In genomic region chr5:90233496-90233895, GRCh38 we compare ENCODE assay signal across 25 cellular contexts.
DNase-seq lines count a peak whose midpoint lies in the region; ATAC-seq and TF ChIP-seq lines count a peak whose summit lies in the region.
"Had no signal": no experiment of that assay in that cellular context is flagged by ENCODE, and none has a peak within 500 bp of the region (broad histone marks: within the 10 kb centered on the region; RNA-seq: fewer than 3 reads in every experiment).

No MANE protein-coding gene starts in this region.

- H3K4me1 Mint-ChIP-seq in chondrocyte (ENCODE audit: low read depth) (peaks cover 44% of the 10 kb centered on the region), natural killer cell (no peaks in the 10 kb centered on the region)
- H3K4me1 Mint-ChIP-seq: CD14-positive monocyte; CD8-positive, alpha-beta memory T cell had no signal

- DNase-seq in adipocyte (ENCODE audit: low read depth), result peak; percentile 55
- DNase-seq in chondrocyte (ENCODE audit: low spot score), result no peak
- peak; percentile 6 for DNase-seq in foreskin melanocyte
- peak; percentile 16 for DNase-seq in retinal pigment epithelial cell (ENCODE audit: low read depth)
- DNase-seq in NCI-H1417 (lab: John Stamatoyannopoulos, UW), result no peak
- DNase-seq in NCI-H2171 treated with DMSO at 0.1 percent for 48 hours (lab: John Stamatoyannopoulos, UW), result no peak
- no peak for DNase-seq in SJCRH30
- DNase-seq in natural killer cell, result no peak
- DNase-seq: 8988T; ACHN; BE2C; CD8-positive, alpha-beta memory T cell; DMS79 treated with DMSO at 0.1 percent for 48 hours; GF-D8; MM.1S; NCI-H1694; NCI-H2029 treated with DMSO at 0.1 percent for 48 hours; NCI-H226; NCI-H510A treated with DMSO at 0.1 percent for 48 hours; SIG-M5 had no signal

- intact Hi-C loops in natural killer cell (cut with micrococcal nuclease), result no loop called here

- no peaks in the 10 kb centered on the region for H3K9me3 ChIP-seq in adipocyte (ENCODE audit: control insufficient read depth, low read length)
- H3K9me3 ChIP-seq in SJCRH30 (replicated peaks), result no peaks in the 10 kb centered on the region
- H3K9me3 ChIP-seq: BE2C had no signal

- H3K4me3 ChIP-seq in adipocyte (ENCODE audit: low read length), result no peak overlapping the region
- H3K4me3 ChIP-seq in retinal pigment epithelial cell (ENCODE audit: low read length), result no peak overlapping the region
- H3K4me3 ChIP-seq in SJCRH30, result no peak overlapping the region

- H3K27me3 Mint-ChIP-seq in chondrocyte (ENCODE audit: low read depth), result no peaks in the 10 kb centered on the region
- no peaks in the 10 kb centered on the region for H3K27me3 Mint-ChIP-seq in natural killer cell (ENCODE audit: low read depth in 2 of 2)

- no peak overlapping the region for H3K27ac ChIP-seq in SJCRH30
- H3K27ac ChIP-seq: HL-60, KMS-11 had no signal

- peaks cover 3% of the 10 kb centered on the region for H3K36me3 Mint-ChIP-seq in chondrocyte (ENCODE audit: low read depth)
- no peaks in the 10 kb centered on the region for H3K36me3 Mint-ChIP-seq in natural killer cell
- H3K36me3 Mint-ChIP-seq: CD14-positive monocyte; CD8-positive, alpha-beta memory T cell; IgD-negative memory B cell had no signal

- TF ChIP-seq CTCF in chondrocyte (IDR thresholded peaks at IDR 0.05), result no peak
- no peak for TF ChIP-seq CTCF in retinal pigment epithelial cell (conservative IDR thresholded peaks at IDR 0.05; ENCODE audit: low read depth, low read length)
- no peak for TF ChIP-seq CTCF in natural killer cell (IDR thresholded peaks at IDR 0.05)

- H3K27ac Mint-ChIP-seq in chondrocyte (ENCODE audit: unreplicated experiment) (peak overlapping the region; percentile 59), natural killer cell (no peak overlapping the region)
- H3K27ac Mint-ChIP-seq: CD14-positive monocyte; CD8-positive, alpha-beta memory T cell; IgD-negative memory B cell had no signal

- H3K36me3 ChIP-seq in adipocyte (ENCODE audit: control insufficient read depth, insufficient read depth, low read length, severe bottlenecking) (no peaks in the 10 kb centered on the region), SJCRH30 (no peaks in the 10 kb centered on the region)
- H3K36me3 ChIP-seq: BE2C had no signal

- H3K9ac ChIP-seq in adipocyte (ENCODE audit: low read length), result no peak overlapping the region
- H3K9ac ChIP-seq: KMS-11 had no signal

- H3K9me3 Mint-ChIP-seq in chondrocyte (ENCODE audit: low read depth), result no peaks in the 10 kb centered on the region
- H3K9me3 Mint-ChIP-seq in natural killer cell, result no peaks in the 10 kb centered on the region
- H3K9me3 Mint-ChIP-seq: IgD-negative memory B cell had no signal

- H3K27me3 ChIP-seq in adipocyte (replicated peaks; ENCODE audit: control insufficient read depth, insufficient read depth, low read length) (peaks cover 4% of the 10 kb centered on the region), SJCRH30 (no peaks in the 10 kb centered on the region)

- no peaks in the 10 kb centered on the region for H3K4me1 ChIP-seq in adipocyte (ENCODE audit: control insufficient read depth, insufficient read depth, low read length)
- H3K4me1 ChIP-seq in SJCRH30, result no peaks in the 10 kb centered on the region
- H3K4me1 ChIP-seq: BE2C had no signal

- no peak for ATAC-seq in natural killer cell
- ATAC-seq: HCT116 had no signal

- H3K4me3 Mint-ChIP-seq in chondrocyte (ENCODE audit: unreplicated experiment) (no peak overlapping the region), natural killer cell (no peak overlapping the region)
- H3K4me3 Mint-ChIP-seq: CD14-positive monocyte; CD8-positive, alpha-beta memory T cell; IgD-negative memory B cell had no signal

Comparison
In these comparisons a context has a peak if more than half of its experiments do, and no peak if none do; other contexts are left out.
1. DNase-seq: peak in adipocyte (single experiment), foreskin melanocyte (single experiment) and retinal pigment epithelial cell (single experiment); none in chondrocyte (single experiment), NCI-H1417 (0 of 3), NCI-H2171 treated with DMSO at 0.1 percent for 48 hours (single experiment), SJCRH30 (0 of 2) and natural killer cell (single experiment).